ENCODE assay signal across 8 cellular contexts in genomic region chr17:47561698-47562405, GRCh38. TPM values are rescaled to one million over a fixed set of nuclear protein-coding genes. Genes with fewer than 3 reads are reported as not detected.
A peak's percentile ranks its signal among the peaks of the same experiment; 100 is the strongest.
DNase-seq lines count a peak whose midpoint lies in the region; ATAC-seq, FAIRE-seq and TF ChIP-seq lines count a peak whose summit lies in the region.
"Not testable (repeated sequence)": the region's sequence is repeated elsewhere in the genome, so short reads cannot be mapped to it uniquely, and the experiment has no call there.

No MANE protein-coding gene starts in this region.

- H3K27ac ChIP-seq in A549; HCT116 (ENCODE audit: low read depth, low read length); thyroid gland: not testable (repeated sequence)

- H3K4me1 Mint-ChIP-seq in T-cell = peaks cover 23 to 31% (median 26%) of the 10 kb centered on the region in 3 donors
- peaks cover 27% of the 10 kb centered on the region for H3K4me1 Mint-ChIP-seq in activated naive CD4-positive, alpha-beta T cell treated with anti-CD3 and anti-CD28 coated beads, Interleukin-2, amount 50 U/mL, for 24 hours
- H3K4me1 Mint-ChIP-seq in central memory CD8-positive, alpha-beta T cell = peaks cover 21% of the 10 kb centered on the region
- peaks cover 16 to 22% of the 10 kb centered on the region in 2 donors for H3K4me1 Mint-ChIP-seq in natural killer cell

- RAD21 ChIA-PET in HCT116 (lab: Charles Lee; ENCODE audit: low non-redundant PET in 1 of 2, low total read pairs in 2 of 2, uncharacterized antibody in 2 of 2, unreplicated experiment in 2 of 2) = not testable (repeated sequence)

- ATAC-seq in A549 = peak; percentile 67 to 78
- ATAC-seq in HCT116 = peak; percentile 60
- ATAC-seq in T-cell (replicated peaks in 1 of 4) = peak in 1 of 4 experiments; percentile 26
- not testable (repeated sequence) for ATAC-seq in central memory CD8-positive, alpha-beta T cell (replicated peaks; ENCODE audit: extremely low read depth, poor library complexity, severe bottlenecking)
- peak; percentile 48 for ATAC-seq in left lobe of liver
- peak in 1 of 3 donors; percentile 17 for ATAC-seq in natural killer cell

- not testable (repeated sequence) for H3K36me3 ChIP-seq in HCT116 (ENCODE audit: control insufficient read depth in 1 of 2, insufficient read depth in 2 of 2, low read length in 2 of 2); thyroid gland

- not testable (repeated sequence) for TF ChIP-seq POLR2A in A549 (IDR thresholded peaks at IDR 0.05; ENCODE audit: low read length); HCT116 (IDR thresholded peaks at IDR 0.05; ENCODE audit: borderline replicate concordance, extremely low read depth, insufficient read depth, insufficient read length); thyroid gland (IDR thresholded peaks at IDR 0.05)

- H3K79me2 ChIP-seq in HCT116 (ENCODE audit: insufficient read depth, low read length) = peaks cover 80% of the 10 kb centered on the region

- not testable (repeated sequence) for DNase-seq in A549 (ENCODE audit: low read depth in 1 of 2, low spot score in 1 of 2); HCT116 (ENCODE audit: low read depth, low spot score); T-cell; central memory CD8-positive, alpha-beta T cell (ENCODE audit: low spot score in 2 of 2); left lobe of liver (ENCODE audit: low spot score); natural killer cell
- peak; percentile 15 to 18 for DNase-seq in thyroid gland

- H3K27me3 ChIP-seq in HCT116 (ENCODE audit: insufficient read depth, low read length); thyroid gland: not testable (repeated sequence)

- not testable (repeated sequence) for H3K9me3 ChIP-seq in A549; HCT116 (ENCODE audit: control insufficient read depth in 1 of 2, insufficient read depth in 1 of 2, low read depth in 1 of 2, low read length in 2 of 2); thyroid gland

- H3K4me2 ChIP-seq in A549; HCT116 (ENCODE audit: low read length): not testable (repeated sequence)

- H3K9me2 ChIP-seq in HCT116 (ENCODE audit: insufficient read depth) = not testable (repeated sequence)

- intact Hi-C loops in HCT116 (cut with micrococcal nuclease); natural killer cell (cut with micrococcal nuclease); thyroid gland (cut with DNase I): not testable (repeated sequence)

- POLR2A ChIA-PET in A549 (lab: Yijun Ruan, JAX); HCT116 (lab: Charles Lee): not testable (repeated sequence)
- POLR2A ChIA-PET in T-cell (lab: Charles Lee) = interaction anchor here in 1 of 2 donors (0.7 kb wide), 1 partner anchor 130 kb away, joined by 5 read pairs; no protein-coding TSS in a partner anchor

- not testable (repeated sequence) for TF ChIP-seq EP300 in A549 (IDR thresholded peaks at IDR 0.05)

- not testable (repeated sequence) for H3K36me3 Mint-ChIP-seq in T-cell; activated naive CD4-positive, alpha-beta T cell treated with anti-CD3 and anti-CD28 coated beads, Interleukin-2, amount 50 U/mL, for 24 hours; central memory CD8-positive, alpha-beta T cell (ENCODE audit: insufficient read depth); natural killer cell

- 68% methylated on average over 4 of the region's 5 CpGs for WGBS in A549 (ENCODE audit: missing lambda C conversion rate)
- 29 to 61% methylated on average over 3 to 4 of the region's 5 CpGs for WGBS in thyroid gland, 2 donors

- not testable (repeated sequence) for H3K4me1 ChIP-seq in A549; HCT116 (ENCODE audit: control insufficient read depth in 1 of 2, insufficient read depth in 2 of 2, low read length in 2 of 2); thyroid gland

- TSS peak; percentile 8 for BruUV-seq in HCT116 (replicated peaks; lab: Mats Ljungman, UMichigan)

- peak overlapping the region; percentile 61 to 77 for H3K27ac Mint-ChIP-seq in T-cell
- H3K27ac Mint-ChIP-seq in activated naive CD4-positive, alpha-beta T cell treated with anti-CD3 and anti-CD28 coated beads, Interleukin-2, amount 50 U/mL, for 24 hours = peak overlapping the region; percentile 55
- H3K27ac Mint-ChIP-seq in central memory CD8-positive, alpha-beta T cell (ENCODE audit: low read depth) = peak overlapping the region; percentile 54
- H3K27ac Mint-ChIP-seq in natural killer cell = peak overlapping the region; percentile 31 to 75

- not testable (repeated sequence) for H3K27me3 Mint-ChIP-seq in T-cell; activated naive CD4-positive, alpha-beta T cell treated with anti-CD3 and anti-CD28 coated beads, Interleukin-2, amount 50 U/mL, for 24 hours; central memory CD8-positive, alpha-beta T cell; natural killer cell (ENCODE audit: low read depth in 2 of 2)

- not testable (repeated sequence) for TF ChIP-seq RAD21 in A549 (conservative IDR thresholded peaks at IDR 0.05 in 1 of 2, IDR thresholded peaks at IDR 0.05 in 1 of 2); HCT116 (IDR thresholded peaks at IDR 0.05; ENCODE audit: low read depth)

- H3K9ac ChIP-seq in HCT116 (ENCODE audit: low read length) = not testable (repeated sequence)

- not testable (repeated sequence) for H4K20me1 ChIP-seq in HCT116 (ENCODE audit: insufficient read depth)

- not testable (repeated sequence) for FAIRE-seq in A549 (lab: Jason Lieb, UNC)

- not testable (repeated sequence) for TF ChIP-seq CTCF in A549 (IDR thresholded peaks at IDR 0.05); HCT116 (IDR thresholded peaks at IDR 0.05 in 2 of 3, conservative IDR thresholded peaks at IDR 0.05 in 1 of 3; ENCODE audit: borderline replicate concordance in 1 of 3, insufficient read depth in 1 of 3, low read depth in 2 of 3, low read length in 2 of 3); natural killer cell (IDR thresholded peaks at IDR 0.05); thyroid gland (IDR thresholded peaks at IDR 0.05)

- CTCF ChIA-PET in A549 (lab: Yijun Ruan, JAX); HCT116 (lab: Charles Lee); T-cell (lab: Charles Lee): not testable (repeated sequence)

- not testable (repeated sequence) for H3K9me3 Mint-ChIP-seq in T-cell; activated naive CD4-positive, alpha-beta T cell treated with anti-CD3 and anti-CD28 coated beads, Interleukin-2, amount 50 U/mL, for 24 hours; central memory CD8-positive, alpha-beta T cell; natural killer cell

- H2AFZ ChIP-seq in HCT116 (ENCODE audit: low read depth, low read length, poor library complexity, severe bottlenecking) = not testable (repeated sequence)

- not testable (repeated sequence) for H3K4me3 ChIP-seq in A549; HCT116 (replicated peaks in 1 of 2; ENCODE audit: low read depth in 1 of 2, low read length in 2 of 2); thyroid gland (replicated peaks in 1 of 3)

- H3K4me3 Mint-ChIP-seq in T-cell; activated naive CD4-positive, alpha-beta T cell treated with anti-CD3 and anti-CD28 coated beads, Interleukin-2, amount 50 U/mL, for 24 hours; central memory CD8-positive, alpha-beta T cell; natural killer cell: not testable (repeated sequence)

RNA-seq across cellular contexts. Expression of gene NPEPPS, which starts 30.9 kb away (rescaled TPM):
- polyA plus RNA-seq in A549 (2011; rRNA removed) (141 and 169 TPM in 2 replicates), A549 (2017; fragmentation: RNase III; extraction: RNeasy Plus Mini Kit Qiagen cat#74134 plus additional on column Dnase treatment) (99.2 to 104 TPM (median 100 TPM) in 3 replicates)
- polyA plus RNA-seq in A549 (2012; cell fraction: cytosol; rRNA removed) = 36.5 and 40.8 TPM in 2 replicates
- polyA plus RNA-seq in A549 (2012; cell fraction: nucleus; rRNA removed) = 77.1 and 108 TPM in 2 replicates
- polyA minus RNA-seq in A549 (2011; rRNA and poly(A)+ RNA removed) = 85.0 and 98.2 TPM in 2 replicates
- total RNA-seq in HCT116 (2021; ENCODE audit: unreplicated experiment) (207 TPM), T-cell (100 to 1,000 TPM in 1 of 5 donors, 10 to 100 TPM in 4; 92.7 to 106 (median 97.4) TPM), left lobe of liver (46.6 TPM), natural killer cell (100 to 1,000 TPM; 139 to 168 (median 153) TPM), thyroid gland (100 to 1,000 TPM in 3 of 4 donors, 10 to 100 TPM in 1; 78.9 to 150 (median 111) TPM)
- polyA plus RNA-seq in HCT116 (2012) = 177 and 193 TPM in 2 replicates
